9 cellular contexts compared by ENCODE assay signal in genomic region chr16:15435216-15435864, GRCh38. TPM values are rescaled to one million over a fixed set of nuclear protein-coding genes. Genes with fewer than 3 reads are reported as not detected.
DNase-seq lines count a peak whose midpoint lies in the region; ATAC-seq and TF ChIP-seq lines count a peak whose summit lies in the region.
"Had no signal": no experiment of that assay in that cellular context is flagged by ENCODE, and none has a peak within 500 bp of the region (broad histone marks: within the 10 kb centered on the region; RNA-seq: fewer than 3 reads in every experiment).

No MANE protein-coding gene starts in this region.

- no peaks in the 10 kb centered on the region for H3K27me3 ChIP-seq in SJCRH30
- no peaks in the 10 kb centered on the region for H3K27me3 ChIP-seq in ovary

- ATAC-seq in HG03521 (IDR thresholded peaks at IDR 0.05; ENCODE audit: unreplicated experiment) = no peak
- ATAC-seq in HG02884 (IDR thresholded peaks at IDR 0.05; ENCODE audit: unreplicated experiment) = no peak

- peak; percentile 15 for DNase-seq in Daoy (ENCODE audit: low read depth)
- peak; percentile 30 to 48 for DNase-seq in SJCRH30
- peak; percentile 23 to 33 for DNase-seq in erythroblast (lab: John Stamatoyannopoulos, UW)
- DNase-seq in ovary = no peak
- no peak for DNase-seq in glomerular visceral epithelial cell (ENCODE audit: extremely low spot score)
- DNase-seq in GDM1 (lab: John Stamatoyannopoulos, UW) = no peak

- no peaks in the 10 kb centered on the region for H3K36me3 ChIP-seq in SJCRH30
- no peaks in the 10 kb centered on the region for H3K36me3 ChIP-seq in ovary

- H3K9me3 ChIP-seq in SJCRH30 (replicated peaks) (no peaks in the 10 kb centered on the region), ovary (no peaks in the 10 kb centered on the region)

- H3K4me3 ChIP-seq in SJCRH30 (peak overlapping the region; percentile 74), ovary (peak overlapping the region; percentile 83)

- H3K27ac ChIP-seq in SJCRH30 (peak overlapping the region; percentile 46), ovary (peak overlapping the region in 1 of 2 donors; percentile 70)
- H3K27ac ChIP-seq: KMS-11 had no signal

- peaks cover 6% of the 10 kb centered on the region for H3K4me1 ChIP-seq in SJCRH30
- H3K4me1 ChIP-seq in ovary (ENCODE audit: insufficient read depth) = peaks cover 6% of the 10 kb centered on the region

- TF ChIP-seq POLR2A in erythroblast (IDR thresholded peaks at IDR 0.05; ENCODE audit: low read length) (no peak), ovary (IDR thresholded peaks at IDR 0.05) (no peak)

- 5 to 8% (median 7%) methylated on average over 22 of the region's 22 CpGs for WGBS in ovary, 3 donors

- no peak for TF ChIP-seq EP300 in ovary (IDR thresholded peaks at IDR 0.05)

- TF ChIP-seq CTCF in ovary (IDR thresholded peaks at IDR 0.05) = no peak

- intact Hi-C loops in ovary (cut with DNase I) = loop anchor here in 2 of 4 donors (10.0 kb wide), 1 partner anchor 109 kb away; no protein-coding TSS in a partner anchor

RNA-seq across cellular contexts. Expression of gene BMERB1, which starts 1.0 kb away (rescaled TPM):
- total RNA-seq in Daoy (2014; rRNA removed; shearing (Covaris generic)) = 56.1 and 64.1 TPM in 2 replicates
- total RNA-seq in SJCRH30 (2014; rRNA removed; shearing (Covaris generic)) = 64.2 and 66.0 TPM in 2 replicates
- 10 to 100 TPM; 22.6 to 77.5 (median 66.8) TPM for total RNA-seq in ovary
- 10 to 100 TPM; 54.9 to 65.2 TPM for polyA plus RNA-seq in ovary

RNA-seq across cellular contexts. Expression of gene MPV17L, which starts 39.8 kb away (rescaled TPM):
- 0.09 and 0.97 TPM in 2 replicates for total RNA-seq in Daoy (2014; rRNA removed; shearing (Covaris generic))
- not detected in 2 replicates for total RNA-seq in SJCRH30 (2014; rRNA removed; shearing (Covaris generic))
- total RNA-seq in ovary = 10 to 100 TPM in 5 of 7 donors, 1 to 10 TPM in 2; 4.7 to 13.9 (median 11.0) TPM
- 1 to 10 TPM; 3.8 to 7.0 TPM for polyA plus RNA-seq in ovary

RNA-seq across cellular contexts. Expression of gene NPIPA5, which starts 57.2 kb away (rescaled TPM):
- total RNA-seq in Daoy (2014; rRNA removed; shearing (Covaris generic)) = not detected in 2 replicates
- total RNA-seq in SJCRH30 (2014; rRNA removed; shearing (Covaris generic)) = 14.0 and 16.7 TPM in 2 replicates
- total RNA-seq in ovary = 10 to 100 TPM in 5 of 7 donors, 1 to 10 TPM in 2; 3.9 to 29.5 (median 19.4) TPM
- 10 to 100 TPM; 54.5 to 92.2 TPM for polyA plus RNA-seq in ovary

Comparison
In these comparisons a context has a peak if more than half of its experiments do, and no peak if none do; other contexts are left out.
1. DNase-seq: peak in Daoy (single experiment), SJCRH30 (2 of 2) and erythroblast (2 of 2); none in ovary (0 of 5), glomerular visceral epithelial cell (single experiment) and GDM1 (single experiment).